Comparison of ENCODE assay signal across 2 cellular contexts in genomic region chr1:10263450-10264082, GRCh38.
TF ChIP-seq lines count a peak whose summit lies in the region.

No MANE protein-coding gene starts in this region.

TF ChIP-seq in IMR-90, 13 proteins besides CTCF, POLR2A, EP300 and RAD21:
- TF ChIP-seq ELK1 (IDR thresholded peaks at IDR 0.05; ENCODE audit: borderline replicate concordance, low read depth, low read length), result no peak
- TF ChIP-seq CEBPB (IDR thresholded peaks at IDR 0.05; ENCODE audit: low read depth, low read length), result no peak
- TF ChIP-seq MAZ (IDR thresholded peaks at IDR 0.05; ENCODE audit: borderline replicate concordance, low read depth, low read length), result no peak
- TF ChIP-seq MXI1 (IDR thresholded peaks at IDR 0.05; ENCODE audit: borderline replicate concordance, low read depth, low read length), result no peak
- no peak for TF ChIP-seq CHD1 (IDR thresholded peaks at IDR 0.05; ENCODE audit: low read depth, low read length)
- peak; percentile 94 for TF ChIP-seq MAFK (IDR thresholded peaks at IDR 0.05; ENCODE audit: low read depth, low read length)
- no peak for TF ChIP-seq RCOR1 (IDR thresholded peaks at IDR 0.05; ENCODE audit: insufficient replicate concordance, low read length)
- no peak for TF ChIP-seq USF2 (IDR thresholded peaks at IDR 0.05; ENCODE audit: low read depth, low read length)

TF ChIP-seq in H1, 55 proteins besides CTCF, POLR2A, EP300 and RAD21:
- peak; percentile 49; the same call in 1 of the 2 replicates for TF ChIP-seq MAFK (IDR thresholded peaks at IDR 0.05; ENCODE audit: low read depth, low read length)
- no peak for TF ChIP-seq EGR1 (IDR thresholded peaks at IDR 0.05; ENCODE audit: borderline replicate concordance, low read depth, low read length)
